In genomic region chr12:2035421-2036080, GRCh38 we compare ENCODE assay signal across 8 cellular contexts. TPM values are rescaled to one million over a fixed set of nuclear protein-coding genes. Genes with fewer than 3 reads are reported as not detected.
DNase-seq lines count a peak whose midpoint lies in the region; ATAC-seq and TF ChIP-seq lines count a peak whose summit lies in the region.

No MANE protein-coding gene starts in this region.

- no peak overlapping the region for H3K27ac ChIP-seq in OCI-LY1 (ENCODE audit: low read depth, low read length, poor library complexity, severe bottlenecking)
- H3K27ac ChIP-seq in psoas muscle: no peak overlapping the region

- H3K4me1 ChIP-seq in OCI-LY1 (ENCODE audit: insufficient read depth, low read length, severe bottlenecking): peaks cover 9% of the 10 kb centered on the region
- no peaks in the 10 kb centered on the region for H3K4me1 ChIP-seq in endocrine pancreas (ENCODE audit: control insufficient read depth, insufficient read depth, low read length)
- peaks cover 13% of the 10 kb centered on the region for H3K4me1 ChIP-seq in psoas muscle

- H3K27me3 ChIP-seq in OCI-LY1 (ENCODE audit: insufficient read depth, low read length): no peaks in the 10 kb centered on the region
- no peaks in the 10 kb centered on the region for H3K27me3 ChIP-seq in endocrine pancreas (ENCODE audit: control insufficient read depth, insufficient read depth, low read length)
- peaks cover 0 to 16% (median 0%) of the 10 kb centered on the region in 3 donors for H3K27me3 ChIP-seq in psoas muscle (ENCODE audit: insufficient read depth in 3 of 3, low read length in 2 of 3)

- no peak for TF ChIP-seq CTCF in OCI-LY1 (IDR thresholded peaks at IDR 0.05; ENCODE audit: low read length)
- TF ChIP-seq CTCF in psoas muscle (IDR thresholded peaks at IDR 0.05): no peak

- DNase-seq in GM03348 (ENCODE audit: low spot score): peak; percentile 26
- no peak for DNase-seq in psoas muscle
- DNase-seq in NCI-H345 treated with DMSO at 0.1 percent for 48 hours (lab: John Stamatoyannopoulos, UW; ENCODE audit: unreplicated experiment): no peak
- DNase-seq in HUDEP-2 (lab: John Stamatoyannopoulos, UW; ENCODE audit: unreplicated experiment in 76 of 76): no peak
- no peak for DNase-seq in putamen (ENCODE audit: low spot score)

- peak overlapping the region; percentile 74 for H3K4me2 ChIP-seq in OCI-LY1 (ENCODE audit: low read length)

- H3K9me2 ChIP-seq in OCI-LY1 (ENCODE audit: low read depth, low read length): no peaks in the 10 kb centered on the region

- H4K20me1 ChIP-seq in OCI-LY1 (ENCODE audit: insufficient read depth, low read length): no peaks in the 10 kb centered on the region

- ATAC-seq in psoas muscle (peak in 3 of 4 donors; percentile 13 to 38 (median 18)), HG03354 (IDR thresholded peaks at IDR 0.05; ENCODE audit: poor library complexity, severe bottlenecking, unreplicated experiment) (no peak)

- H3K9me3 ChIP-seq in OCI-LY1 (ENCODE audit: low read length) (no peaks in the 10 kb centered on the region), endocrine pancreas (ENCODE audit: control insufficient read depth, low read length) (no peaks in the 10 kb centered on the region), psoas muscle (no peaks in the 10 kb centered on the region)

- H3K9ac ChIP-seq in OCI-LY1 (ENCODE audit: low read length): peak overlapping the region; percentile 15; the same call in 1 of the 2 replicates
- H3K9ac ChIP-seq in endocrine pancreas (ENCODE audit: control insufficient read depth, insufficient read depth, low read length): no peak overlapping the region

- H2AFZ ChIP-seq in OCI-LY1 (ENCODE audit: low read length): no peak overlapping the region

- H3K36me3 ChIP-seq in OCI-LY1 (ENCODE audit: insufficient read depth, low read length) (no peaks in the 10 kb centered on the region), endocrine pancreas (ENCODE audit: control insufficient read depth, insufficient read depth, low read length) (no peaks in the 10 kb centered on the region), psoas muscle (ENCODE audit: insufficient read depth in 1 of 2, low read depth in 1 of 2) (no peaks in the 10 kb centered on the region)

- 35 to 44% (median 36%) methylated on average over 15 of the region's 15 CpGs for WGBS in psoas muscle, 3 donors

- intact Hi-C loops in psoas muscle (cut with DNase I): loop anchor here in 1 of 2 donors (5.0 kb wide), 1 partner anchor 238 kb away; no protein-coding TSS in a partner anchor

- H3K79me2 ChIP-seq in OCI-LY1 (ENCODE audit: insufficient read depth, low read length): no peaks in the 10 kb centered on the region

- H3F3A ChIP-seq in OCI-LY1 (ENCODE audit: insufficient read depth, low read length): no peaks in the 10 kb centered on the region

- H3K4me3 ChIP-seq in OCI-LY1 (ENCODE audit: low read depth, low read length, poor library complexity, severe bottlenecking) (peak overlapping the region; percentile 52), endocrine pancreas (ENCODE audit: control insufficient read depth, insufficient read depth, low read length) (peak overlapping the region; percentile 27), psoas muscle (peak overlapping the region; percentile 60)

RNA-seq across cellular contexts. Expression of gene CACNA1C, which starts 17.2 kb away (rescaled TPM):
- 1 to 10 TPM in 3 of 4 donors, under 1 TPM in 1; 0.95 to 2.9 (median 1.3) TPM for total RNA-seq in psoas muscle
- polyA plus RNA-seq in psoas muscle: under 1 TPM; 0.26 to 0.48 (median 0.46) TPM

RNA-seq across cellular contexts. Expression of gene DCP1B, which starts 31.3 kb away (rescaled TPM):
- total RNA-seq in psoas muscle: 10 to 100 TPM in 1 of 4 donors, 1 to 10 TPM in 3; 8.7 to 13.8 (median 9.9) TPM
- polyA plus RNA-seq in psoas muscle: 10 to 100 TPM in 1 of 3 donors, 1 to 10 TPM in 2; 1.7 to 13.0 (median 8.4) TPM
